ENCODE assay signal across 1 cellular context in the genomic region with DNA sequence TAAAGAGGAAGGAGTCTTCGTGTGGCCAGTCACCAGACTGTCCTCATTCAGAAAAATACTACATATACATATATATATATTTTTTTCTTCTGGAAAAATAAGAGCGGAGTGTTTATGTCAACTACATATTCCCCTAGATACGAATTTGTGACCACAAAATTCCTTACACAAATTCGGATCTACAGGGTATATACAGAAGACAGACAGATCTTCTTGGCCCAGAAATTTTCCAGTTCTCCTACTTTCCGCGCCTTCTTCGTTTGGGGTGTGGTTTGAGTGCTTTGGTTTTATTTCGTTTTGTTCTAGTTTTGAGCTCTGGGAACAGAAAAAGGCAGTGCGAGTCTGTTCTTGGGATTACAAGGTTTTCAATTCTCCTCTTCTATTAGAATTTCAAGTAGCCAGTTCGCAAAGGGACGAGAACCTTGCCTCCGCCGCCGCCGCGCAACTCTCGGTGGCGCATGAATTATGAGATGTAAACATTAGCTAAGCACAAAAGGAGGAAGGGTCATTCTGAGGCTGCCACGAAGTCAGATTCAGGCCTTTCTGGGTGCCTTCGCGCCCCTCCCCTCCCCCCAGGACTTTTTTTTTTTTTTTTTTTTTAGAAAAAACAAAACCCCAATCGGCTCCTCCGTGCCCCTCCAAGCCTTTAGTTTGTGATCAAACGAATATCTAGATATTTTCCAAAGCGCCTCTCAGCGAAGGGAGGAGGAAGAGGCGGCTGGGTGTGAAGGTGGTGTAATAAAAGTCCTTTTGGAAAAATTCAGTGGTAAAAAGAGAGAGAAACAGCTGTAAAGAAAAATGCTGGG.
A peak's percentile ranks its signal among the peaks of the same experiment; 100 is the strongest.
TF ChIP-seq lines count a peak whose summit lies in the region.

No MANE protein-coding gene starts in this region.

TF ChIP-seq in K562, 482 proteins besides CTCF, POLR2A, EP300 and RAD21 (continued from another document and continues in another):
- TF ChIP-seq, protein P1, sequence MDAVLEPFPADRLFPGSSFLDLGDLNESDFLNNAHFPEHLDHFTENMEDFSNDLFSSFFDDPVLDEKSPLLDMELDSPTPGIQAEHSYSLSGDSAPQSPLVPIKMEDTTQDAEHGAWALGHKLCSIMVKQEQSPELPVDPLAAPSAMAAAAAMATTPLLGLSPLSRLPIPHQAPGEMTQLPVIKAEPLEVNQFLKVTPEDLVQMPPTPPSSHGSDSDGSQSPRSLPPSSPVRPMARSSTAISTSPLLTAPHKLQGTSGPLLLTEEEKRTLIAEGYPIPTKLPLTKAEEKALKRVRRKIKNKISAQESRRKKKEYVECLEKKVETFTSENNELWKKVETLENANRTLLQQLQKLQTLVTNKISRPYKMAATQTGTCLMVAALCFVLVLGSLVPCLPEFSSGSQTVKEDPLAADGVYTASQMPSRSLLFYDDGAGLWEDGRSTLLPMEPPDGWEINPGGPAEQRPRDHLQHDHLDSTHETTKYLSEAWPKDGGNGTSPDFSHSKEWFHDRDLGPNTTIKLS (IDR thresholded peaks at IDR 0.05; ENCODE audit: borderline replicate concordance, low read depth): peak; percentile 96
- TF ChIP-seq, protein P2, sequence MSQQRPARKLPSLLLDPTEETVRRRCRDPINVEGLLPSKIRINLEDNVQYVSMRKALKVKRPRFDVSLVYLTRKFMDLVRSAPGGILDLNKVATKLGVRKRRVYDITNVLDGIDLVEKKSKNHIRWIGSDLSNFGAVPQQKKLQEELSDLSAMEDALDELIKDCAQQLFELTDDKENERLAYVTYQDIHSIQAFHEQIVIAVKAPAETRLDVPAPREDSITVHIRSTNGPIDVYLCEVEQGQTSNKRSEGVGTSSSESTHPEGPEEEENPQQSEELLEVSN (IDR thresholded peaks at IDR 0.05; ENCODE audit: borderline replicate concordance in 1 of 2, extremely low read depth in 1 of 2, insufficient read depth in 1 of 2, insufficient read length in 1 of 2, low read depth in 1 of 2, low read length in 1 of 2, poor library complexity in 1 of 2, severe bottlenecking in 1 of 2): peak in 1 of 2 experiments; percentile 33
- TF ChIP-seq, protein P3, sequence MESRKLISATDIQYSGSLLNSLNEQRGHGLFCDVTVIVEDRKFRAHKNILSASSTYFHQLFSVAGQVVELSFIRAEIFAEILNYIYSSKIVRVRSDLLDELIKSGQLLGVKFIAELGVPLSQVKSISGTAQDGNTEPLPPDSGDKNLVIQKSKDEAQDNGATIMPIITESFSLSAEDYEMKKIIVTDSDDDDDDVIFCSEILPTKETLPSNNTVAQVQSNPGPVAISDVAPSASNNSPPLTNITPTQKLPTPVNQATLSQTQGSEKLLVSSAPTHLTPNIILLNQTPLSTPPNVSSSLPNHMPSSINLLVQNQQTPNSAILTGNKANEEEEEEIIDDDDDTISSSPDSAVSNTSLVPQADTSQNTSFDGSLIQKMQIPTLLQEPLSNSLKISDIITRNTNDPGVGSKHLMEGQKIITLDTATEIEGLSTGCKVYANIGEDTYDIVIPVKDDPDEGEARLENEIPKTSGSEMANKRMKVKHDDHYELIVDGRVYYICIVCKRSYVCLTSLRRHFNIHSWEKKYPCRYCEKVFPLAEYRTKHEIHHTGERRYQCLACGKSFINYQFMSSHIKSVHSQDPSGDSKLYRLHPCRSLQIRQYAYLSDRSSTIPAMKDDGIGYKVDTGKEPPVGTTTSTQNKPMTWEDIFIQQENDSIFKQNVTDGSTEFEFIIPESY (CRISPR knock-in tag; IDR thresholded peaks at IDR 0.05): no peak
- TF ChIP-seq, protein P4, sequence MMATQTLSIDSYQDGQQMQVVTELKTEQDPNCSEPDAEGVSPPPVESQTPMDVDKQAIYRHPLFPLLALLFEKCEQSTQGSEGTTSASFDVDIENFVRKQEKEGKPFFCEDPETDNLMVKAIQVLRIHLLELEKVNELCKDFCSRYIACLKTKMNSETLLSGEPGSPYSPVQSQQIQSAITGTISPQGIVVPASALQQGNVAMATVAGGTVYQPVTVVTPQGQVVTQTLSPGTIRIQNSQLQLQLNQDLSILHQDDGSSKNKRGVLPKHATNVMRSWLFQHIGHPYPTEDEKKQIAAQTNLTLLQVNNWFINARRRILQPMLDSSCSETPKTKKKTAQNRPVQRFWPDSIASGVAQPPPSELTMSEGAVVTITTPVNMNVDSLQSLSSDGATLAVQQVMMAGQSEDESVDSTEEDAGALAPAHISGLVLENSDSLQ (IDR thresholded peaks at IDR 0.05): peak; percentile 68
- TF ChIP-seq L3MBTL2 (IDR thresholded peaks at IDR 0.05): peak; percentile 68; the same call in 1 of the 2 replicates
- TF ChIP-seq SRF (CRISPR knock-in tag; IDR thresholded peaks at IDR 0.05): no peak
- no peak for TF ChIP-seq HOXB6 (CRISPR knock-in tag; IDR thresholded peaks at IDR 0.05; ENCODE audit: borderline replicate concordance)
- TF ChIP-seq TEAD1 (CRISPR knock-in tag; IDR thresholded peaks at IDR 0.05): no peak
- TF ChIP-seq MEF2D (tag; conservative IDR thresholded peaks at IDR 0.05; ENCODE audit: low read depth): no peak
- TF ChIP-seq BACH1 (tag; IDR thresholded peaks at IDR 0.05): 0 out of 2 replicates have a peak, but pooled peaks have one; percentile 17
- TF ChIP-seq HDGF (IDR thresholded peaks at IDR 0.05): no peak
- TF ChIP-seq, protein P5, sequence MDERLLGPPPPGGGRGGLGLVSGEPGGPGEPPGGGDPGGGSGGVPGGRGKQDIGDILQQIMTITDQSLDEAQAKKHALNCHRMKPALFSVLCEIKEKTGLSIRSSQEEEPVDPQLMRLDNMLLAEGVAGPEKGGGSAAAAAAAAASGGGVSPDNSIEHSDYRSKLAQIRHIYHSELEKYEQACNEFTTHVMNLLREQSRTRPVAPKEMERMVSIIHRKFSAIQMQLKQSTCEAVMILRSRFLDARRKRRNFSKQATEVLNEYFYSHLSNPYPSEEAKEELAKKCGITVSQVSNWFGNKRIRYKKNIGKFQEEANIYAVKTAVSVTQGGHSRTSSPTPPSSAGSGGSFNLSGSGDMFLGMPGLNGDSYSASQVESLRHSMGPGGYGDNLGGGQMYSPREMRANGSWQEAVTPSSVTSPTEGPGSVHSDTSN (CRISPR knock-in tag; IDR thresholded peaks at IDR 0.05; ENCODE audit: low read depth): no peak
- TF ChIP-seq, protein P5 (tag; conservative IDR thresholded peaks at IDR 0.05; ENCODE audit: low read depth): peak; percentile 67
- no peak for TF ChIP-seq BCOR (IDR thresholded peaks at IDR 0.05)
- TF ChIP-seq BRCA1 (IDR thresholded peaks at IDR 0.05): no peak
- TF ChIP-seq BRCA1 (CRISPR knock-in tag; IDR thresholded peaks at IDR 0.05): no peak
- TF ChIP-seq ZBTB1 (CRISPR knock-in tag; IDR thresholded peaks at IDR 0.05; ENCODE audit: borderline replicate concordance, low read depth): no peak
- no peak for TF ChIP-seq STAT5B (CRISPR knock-in tag; IDR thresholded peaks at IDR 0.05)
- TF ChIP-seq MCM3 (IDR thresholded peaks at IDR 0.05): no peak
- TF ChIP-seq SMARCB1 (IDR thresholded peaks at IDR 0.05; ENCODE audit: insufficient read length, low read depth): no peak
- no peak for TF ChIP-seq LARP7 (IDR thresholded peaks at IDR 0.05)
- TF ChIP-seq BRD4 (IDR thresholded peaks at IDR 0.05): peak; percentile 80; the same call in 1 of the 2 replicates
- TF ChIP-seq, protein P6, sequence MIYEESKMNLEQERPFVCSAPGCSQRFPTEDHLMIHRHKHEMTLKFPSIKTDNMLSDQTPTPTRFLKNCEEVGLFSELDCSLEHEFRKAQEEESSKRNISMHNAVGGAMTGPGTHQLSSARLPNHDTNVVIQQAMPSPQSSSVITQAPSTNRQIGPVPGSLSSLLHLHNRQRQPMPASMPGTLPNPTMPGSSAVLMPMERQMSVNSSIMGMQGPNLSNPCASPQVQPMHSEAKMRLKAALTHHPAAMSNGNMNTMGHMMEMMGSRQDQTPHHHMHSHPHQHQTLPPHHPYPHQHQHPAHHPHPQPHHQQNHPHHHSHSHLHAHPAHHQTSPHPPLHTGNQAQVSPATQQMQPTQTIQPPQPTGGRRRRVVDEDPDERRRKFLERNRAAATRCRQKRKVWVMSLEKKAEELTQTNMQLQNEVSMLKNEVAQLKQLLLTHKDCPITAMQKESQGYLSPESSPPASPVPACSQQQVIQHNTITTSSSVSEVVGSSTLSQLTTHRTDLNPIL (CRISPR knock-in tag; IDR thresholded peaks at IDR 0.05): no peak
- TF ChIP-seq ZNF75A (CRISPR knock-in tag; IDR thresholded peaks at IDR 0.05): no peak
- peak; percentile 26; the same call in 1 of the 2 replicates for TF ChIP-seq SMAD4 (CRISPR knock-in tag; conservative IDR thresholded peaks at IDR 0.05)
- peak; percentile 67; the same call in 1 of the 2 replicates for TF ChIP-seq NFRKB (IDR thresholded peaks at IDR 0.05; ENCODE audit: low read depth)
- TF ChIP-seq, protein P7, sequence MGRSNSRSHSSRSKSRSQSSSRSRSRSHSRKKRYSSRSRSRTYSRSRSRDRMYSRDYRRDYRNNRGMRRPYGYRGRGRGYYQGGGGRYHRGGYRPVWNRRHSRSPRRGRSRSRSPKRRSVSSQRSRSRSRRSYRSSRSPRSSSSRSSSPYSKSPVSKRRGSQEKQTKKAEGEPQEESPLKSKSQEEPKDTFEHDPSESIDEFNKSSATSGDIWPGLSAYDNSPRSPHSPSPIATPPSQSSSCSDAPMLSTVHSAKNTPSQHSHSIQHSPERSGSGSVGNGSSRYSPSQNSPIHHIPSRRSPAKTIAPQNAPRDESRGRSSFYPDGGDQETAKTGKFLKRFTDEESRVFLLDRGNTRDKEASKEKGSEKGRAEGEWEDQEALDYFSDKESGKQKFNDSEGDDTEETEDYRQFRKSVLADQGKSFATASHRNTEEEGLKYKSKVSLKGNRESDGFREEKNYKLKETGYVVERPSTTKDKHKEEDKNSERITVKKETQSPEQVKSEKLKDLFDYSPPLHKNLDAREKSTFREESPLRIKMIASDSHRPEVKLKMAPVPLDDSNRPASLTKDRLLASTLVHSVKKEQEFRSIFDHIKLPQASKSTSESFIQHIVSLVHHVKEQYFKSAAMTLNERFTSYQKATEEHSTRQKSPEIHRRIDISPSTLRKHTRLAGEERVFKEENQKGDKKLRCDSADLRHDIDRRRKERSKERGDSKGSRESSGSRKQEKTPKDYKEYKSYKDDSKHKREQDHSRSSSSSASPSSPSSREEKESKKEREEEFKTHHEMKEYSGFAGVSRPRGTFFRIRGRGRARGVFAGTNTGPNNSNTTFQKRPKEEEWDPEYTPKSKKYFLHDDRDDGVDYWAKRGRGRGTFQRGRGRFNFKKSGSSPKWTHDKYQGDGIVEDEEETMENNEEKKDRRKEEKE (IDR thresholded peaks at IDR 0.05; ENCODE audit: borderline replicate concordance in 1 of 2, control insufficient read depth in 1 of 2, low read depth in 2 of 2, low read length in 1 of 2): no peak
- TF ChIP-seq ZKSCAN8 (CRISPR knock-in tag; IDR thresholded peaks at IDR 0.05): no peak
- TF ChIP-seq KAT8 (IDR thresholded peaks at IDR 0.05; ENCODE audit: low read depth): no peak
- TF ChIP-seq MYNN (IDR thresholded peaks at IDR 0.05): peak; percentile 67; the same call in 1 of the 2 replicates
- TF ChIP-seq MYNN (CRISPR knock-in tag; IDR thresholded peaks at IDR 0.05): no peak
- TF ChIP-seq HNRNPK (IDR thresholded peaks at IDR 0.05; ENCODE audit: low read depth, low read length, poor library complexity, severe bottlenecking): no peak
- no peak for TF ChIP-seq POU5F1 (IDR thresholded peaks at IDR 0.05; ENCODE audit: borderline replicate concordance, low read depth, low read length, partially characterized antibody)
- peak; percentile 61 to 62; a peak in 2 of 4 replicates for TF ChIP-seq FOXK2 (conservative IDR thresholded peaks at IDR 0.05 in 1 of 2, IDR thresholded peaks at IDR 0.05 in 1 of 2; ENCODE audit: low read depth in 2 of 2)
- TF ChIP-seq XRCC3 (IDR thresholded peaks at IDR 0.05): no peak
- TF ChIP-seq KDM4B (IDR thresholded peaks at IDR 0.05; ENCODE audit: borderline replicate concordance in 2 of 2, low read depth in 1 of 2): no peak
- TF ChIP-seq, protein P8, sequence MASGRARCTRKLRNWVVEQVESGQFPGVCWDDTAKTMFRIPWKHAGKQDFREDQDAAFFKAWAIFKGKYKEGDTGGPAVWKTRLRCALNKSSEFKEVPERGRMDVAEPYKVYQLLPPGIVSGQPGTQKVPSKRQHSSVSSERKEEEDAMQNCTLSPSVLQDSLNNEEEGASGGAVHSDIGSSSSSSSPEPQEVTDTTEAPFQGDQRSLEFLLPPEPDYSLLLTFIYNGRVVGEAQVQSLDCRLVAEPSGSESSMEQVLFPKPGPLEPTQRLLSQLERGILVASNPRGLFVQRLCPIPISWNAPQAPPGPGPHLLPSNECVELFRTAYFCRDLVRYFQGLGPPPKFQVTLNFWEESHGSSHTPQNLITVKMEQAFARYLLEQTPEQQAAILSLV (tag; IDR thresholded peaks at IDR 0.05): no peak
- TF ChIP-seq, protein P9, sequence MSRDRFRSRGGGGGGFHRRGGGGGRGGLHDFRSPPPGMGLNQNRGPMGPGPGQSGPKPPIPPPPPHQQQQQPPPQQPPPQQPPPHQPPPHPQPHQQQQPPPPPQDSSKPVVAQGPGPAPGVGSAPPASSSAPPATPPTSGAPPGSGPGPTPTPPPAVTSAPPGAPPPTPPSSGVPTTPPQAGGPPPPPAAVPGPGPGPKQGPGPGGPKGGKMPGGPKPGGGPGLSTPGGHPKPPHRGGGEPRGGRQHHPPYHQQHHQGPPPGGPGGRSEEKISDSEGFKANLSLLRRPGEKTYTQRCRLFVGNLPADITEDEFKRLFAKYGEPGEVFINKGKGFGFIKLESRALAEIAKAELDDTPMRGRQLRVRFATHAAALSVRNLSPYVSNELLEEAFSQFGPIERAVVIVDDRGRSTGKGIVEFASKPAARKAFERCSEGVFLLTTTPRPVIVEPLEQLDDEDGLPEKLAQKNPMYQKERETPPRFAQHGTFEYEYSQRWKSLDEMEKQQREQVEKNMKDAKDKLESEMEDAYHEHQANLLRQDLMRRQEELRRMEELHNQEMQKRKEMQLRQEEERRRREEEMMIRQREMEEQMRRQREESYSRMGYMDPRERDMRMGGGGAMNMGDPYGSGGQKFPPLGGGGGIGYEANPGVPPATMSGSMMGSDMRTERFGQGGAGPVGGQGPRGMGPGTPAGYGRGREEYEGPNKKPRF (IDR thresholded peaks at IDR 0.05; ENCODE audit: low read depth, low read length): no peak
